30 cellular contexts compared by ENCODE assay signal in genomic region chr4:12583286-12583685, GRCh38.
"Had no signal": no experiment of that assay in that cellular context is flagged by ENCODE, and none has a peak within 500 bp of the region (broad histone marks: within the 10 kb centered on the region; RNA-seq: fewer than 3 reads in every experiment).

No MANE protein-coding gene starts in this region.

- DNase-seq: activated CD4-positive, alpha-beta T cell treated with anti-CD3 and anti-CD28 coated beads for 36 hours; activated CD4-positive, CD25-positive, alpha-beta regulatory T cell; activated CD8-positive, alpha-beta memory T cell treated with anti-CD3 and anti-CD28 coated beads, Interleukin-2, amount 10 ng/mL, durations not matched to agents 7 days and 5 days; activated CD8-positive, alpha-beta T cell treated with anti-CD3 and anti-CD28 coated beads, Interleukin-2, amount 10 ng/mL, durations not matched to agents 7 days and 5 days; activated T-cell treated with anti-CD3 and anti-CD28 coated beads, Interleukin-2, amount 50 U/mL, for 48 hours; cerebellar nuclear complex; cortex of kidney; endodermal cell; gastrocnemius medialis; glutamatergic neuron; left lung; lower lobe of right lung; mesendoderm; natural killer cell; posterior cingulate gyrus; stimulated activated CD4-positive, alpha-beta T cell treated with anti-CD3 and anti-CD28 coated beads, Interleukin-1b, Interleukin-23, amount 100 ng/mL, for 48 hours; stimulated activated CD4-positive, alpha-beta T cell treated with anti-CD3 and anti-CD28 coated beads, Interleukin-4, amount 100 ng/mL, for 4 hours; stimulated activated CD8-positive, alpha-beta memory T cell treated with anti-CD3 and anti-CD28 coated beads, Interleukin-4, amount 100 ng/mL, for 48 hours; stimulated activated naive CD8-positive, alpha-beta T cell treated with anti-CD3 and anti-CD28 coated beads, Interleukin-15, amount 100 ng/mL, for 72 hours; T-cell; thyroid gland; upper lobe of left lung had no signal

- H3K9me3 ChIP-seq: esophagus muscularis mucosa, gastrocnemius medialis, left lung, lower lobe of right lung, thyroid gland, upper lobe of left lung, vagina had no signal

- ATAC-seq: activated CD4-positive, alpha-beta T cell treated with anti-CD3 and anti-CD28 coated beads for 36 hours; activated CD8-positive, alpha-beta memory T cell treated with anti-CD3 and anti-CD28 coated beads, Interleukin-2, amount 10 ng/mL, durations not matched to agents 7 days and 5 days; activated CD8-positive, alpha-beta T cell treated with anti-CD3 and anti-CD28 coated beads, Interleukin-2, amount 10 ng/mL, durations not matched to agents 7 days and 5 days; activated naive CD4-positive, alpha-beta T cell treated with anti-CD3 and anti-CD28 coated beads, Interleukin-2, amount 50 U/mL, for 72 hours; gastrocnemius medialis; left lung; lower lobe of right lung; natural killer cell; sciatic nerve; stimulated activated memory B cell treated with anti-CD40 and anti-IgM and Interleukin-4, amounts not matched to agents 10 μg/mL and 1 μg/mL and 100 μg/mL, for 72 hours; stimulated activated naive CD8-positive, alpha-beta T cell treated with anti-CD3 and anti-CD28 coated beads, Interleukin-15, amount 100 ng/mL, for 72 hours; T-cell had no signal

- H3K9me3 Mint-ChIP-seq: activated T-helper 2 cell treated with anti-CD3 and anti-CD28 coated beads, Interferon-gamma antibody, Interleukin-2, Interleukin-4, amounts not matched to agents 10 μg/mL and 5 μg/mL and 100 μg/mL, durations not matched to agents 14 hours and 24 hours and 36 hours; endodermal cell; stimulated activated memory B cell treated with anti-CD40 and anti-IgM and Interleukin-4, amounts not matched to agents 10 μg/mL and 1 μg/mL and 100 μg/mL, for 72 hours; T-cell had no signal

- H3K36me3 ChIP-seq: cardiac muscle cell, esophagus muscularis mucosa, gastrocnemius medialis, left lung, lower lobe of right lung, thyroid gland, upper lobe of left lung, vagina had no signal

- H3K4me3 Mint-ChIP-seq: activated CD4-positive, alpha-beta T cell treated with anti-CD3 and anti-CD28 coated beads for 36 hours; activated CD8-positive, alpha-beta memory T cell treated with anti-CD3 and anti-CD28 coated beads, Interleukin-2, amount 10 ng/mL, durations not matched to agents 7 days and 5 days; activated CD8-positive, alpha-beta T cell treated with anti-CD3 and anti-CD28 coated beads, Interleukin-2, amount 10 ng/mL, durations not matched to agents 7 days and 5 days; endodermal cell; natural killer cell; stimulated activated memory B cell treated with anti-CD40 and anti-IgM and Interleukin-4, amounts not matched to agents 10 μg/mL and 1 μg/mL and 100 μg/mL, for 72 hours; stimulated activated naive CD8-positive, alpha-beta T cell treated with anti-CD3 and anti-CD28 coated beads, Interleukin-15, amount 100 ng/mL, for 72 hours; T-cell had no signal

- H3K27ac ChIP-seq: cardiac muscle cell, esophagus muscularis mucosa, gastrocnemius medialis, left lung, lower lobe of right lung, thyroid gland, upper lobe of left lung, vagina had no signal

- H3K27ac Mint-ChIP-seq: activated CD4-positive, alpha-beta T cell treated with anti-CD3 and anti-CD28 coated beads for 36 hours; activated CD8-positive, alpha-beta memory T cell treated with anti-CD3 and anti-CD28 coated beads, Interleukin-2, amount 10 ng/mL, durations not matched to agents 7 days and 5 days; activated CD8-positive, alpha-beta T cell treated with anti-CD3 and anti-CD28 coated beads, Interleukin-2, amount 10 ng/mL, durations not matched to agents 7 days and 5 days; activated naive CD4-positive, alpha-beta T cell treated with anti-CD3 and anti-CD28 coated beads, Interleukin-2, amount 50 U/mL, for 72 hours; activated T-helper 2 cell treated with anti-CD3 and anti-CD28 coated beads, Interferon-gamma antibody, Interleukin-2, Interleukin-4, amounts not matched to agents 10 μg/mL and 5 μg/mL and 100 μg/mL, durations not matched to agents 14 hours and 24 hours and 36 hours; endodermal cell; natural killer cell; stimulated activated memory B cell treated with anti-CD40 and anti-IgM and Interleukin-4, amounts not matched to agents 10 μg/mL and 1 μg/mL and 100 μg/mL, for 72 hours; stimulated activated naive CD8-positive, alpha-beta T cell treated with anti-CD3 and anti-CD28 coated beads, Interleukin-15, amount 100 ng/mL, for 72 hours; T-cell had no signal

- H3K4me1 Mint-ChIP-seq: activated CD4-positive, alpha-beta T cell treated with anti-CD3 and anti-CD28 coated beads for 36 hours; activated CD8-positive, alpha-beta memory T cell treated with anti-CD3 and anti-CD28 coated beads, Interleukin-2, amount 10 ng/mL, durations not matched to agents 7 days and 5 days; natural killer cell; stimulated activated memory B cell treated with anti-CD40 and anti-IgM and Interleukin-4, amounts not matched to agents 10 μg/mL and 1 μg/mL and 100 μg/mL, for 72 hours; stimulated activated naive CD8-positive, alpha-beta T cell treated with anti-CD3 and anti-CD28 coated beads, Interleukin-15, amount 100 ng/mL, for 72 hours; T-cell had no signal

- H3K27me3 ChIP-seq: cardiac muscle cell, esophagus muscularis mucosa, gastrocnemius medialis, left lung, thyroid gland, upper lobe of left lung, vagina had no signal

- H3K27me3 Mint-ChIP-seq: activated CD8-positive, alpha-beta memory T cell treated with anti-CD3 and anti-CD28 coated beads, Interleukin-2, amount 10 ng/mL, durations not matched to agents 7 days and 5 days; stimulated activated memory B cell treated with anti-CD40 and anti-IgM and Interleukin-4, amounts not matched to agents 10 μg/mL and 1 μg/mL and 100 μg/mL, for 72 hours; stimulated activated naive CD8-positive, alpha-beta T cell treated with anti-CD3 and anti-CD28 coated beads, Interleukin-15, amount 100 ng/mL, for 72 hours; T-cell had no signal

- H3K36me3 Mint-ChIP-seq: activated CD8-positive, alpha-beta memory T cell treated with anti-CD3 and anti-CD28 coated beads, Interleukin-2, amount 10 ng/mL, durations not matched to agents 7 days and 5 days; activated naive CD4-positive, alpha-beta T cell treated with anti-CD3 and anti-CD28 coated beads, Interleukin-2, amount 50 U/mL, for 72 hours; natural killer cell; stimulated activated memory B cell treated with anti-CD40 and anti-IgM and Interleukin-4, amounts not matched to agents 10 μg/mL and 1 μg/mL and 100 μg/mL, for 72 hours; T-cell had no signal

- H3K4me1 ChIP-seq: esophagus muscularis mucosa, gastrocnemius medialis, left lung, lower lobe of right lung, thyroid gland, upper lobe of left lung, vagina had no signal

- H3K4me3 ChIP-seq: cardiac muscle cell, esophagus muscularis mucosa, gastrocnemius medialis, left lung, lower lobe of right lung, smooth muscle cell, thyroid gland, upper lobe of left lung, vagina had no signal

- H3K4me2 ChIP-seq: smooth muscle cell had no signal
